14 cellular contexts compared by ENCODE assay signal in the genomic region with DNA sequence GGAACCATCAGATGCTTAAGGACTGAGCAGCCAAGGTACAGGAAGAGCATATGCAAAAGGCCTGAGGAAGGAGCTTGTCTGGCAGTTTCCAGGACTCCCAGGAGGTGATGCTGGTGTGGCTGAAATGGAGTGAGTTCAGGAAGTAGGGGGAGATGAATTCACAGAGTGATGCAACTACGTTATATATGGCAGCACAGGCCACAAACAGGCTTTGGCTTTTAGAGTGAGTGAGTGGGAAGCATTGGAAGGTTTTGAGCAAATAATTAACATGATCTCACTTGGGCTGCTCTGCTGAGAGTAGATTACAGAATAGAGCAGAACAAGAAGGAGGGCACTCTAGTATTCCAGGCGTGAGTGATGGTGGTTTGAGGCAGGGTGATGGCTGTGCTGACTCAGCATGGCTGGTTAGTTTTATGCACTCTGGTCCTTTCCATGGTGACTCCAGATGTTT. TPM values are rescaled to one million over a fixed set of nuclear protein-coding genes. Genes with fewer than 3 reads are reported as not detected.
DNase-seq lines count a peak whose midpoint lies in the region; ATAC-seq and TF ChIP-seq lines count a peak whose summit lies in the region.
"Had no signal": no experiment of that assay in that cellular context is flagged by ENCODE, and none has a peak within 500 bp of the region (broad histone marks: within the 10 kb centered on the region; RNA-seq: fewer than 3 reads in every experiment).

No MANE protein-coding gene starts in this region.

- DNase-seq in AML-193 (lab: John Stamatoyannopoulos, UW) (peak; percentile 67), HK-2 (ENCODE audit: unreplicated experiment) (peak; percentile 75), SJSA1 (ENCODE audit: low read depth in 1 of 2, low spot score in 2 of 2) (no peak), epithelial cell of proximal tubule (ENCODE audit: low read depth) (peak; percentile 73), middle frontal gyrus (ENCODE audit: extremely low spot score, low spot score) (no peak)
- no peak for DNase-seq in stimulated activated CD4-positive, alpha-beta T cell treated with anti-CD3 and anti-CD28 coated beads, Interleukin-4, amount 100 ng/mL, for 4 hours
- DNase-seq: GOT3, NCI-H1694 treated with DMSO at 0.1 percent for 48 hours, T-helper 2 cell had no signal

- peak; percentile 60 for TF ChIP-seq CTCF in epithelial cell of proximal tubule (conservative IDR thresholded peaks at IDR 0.05; ENCODE audit: low read depth, low read length)

- no peaks in the 10 kb centered on the region for H3K27me3 ChIP-seq in SJSA1 (replicated peaks)
- H3K27me3 ChIP-seq: BLaER1 had no signal

- ATAC-seq in GM18868 (IDR thresholded peaks at IDR 0.05; ENCODE audit: unreplicated experiment) (no peak), HG02852 (IDR thresholded peaks at IDR 0.05; ENCODE audit: unreplicated experiment) (no peak)
- ATAC-seq: stimulated activated effector memory CD8-positive, alpha-beta T cell treated with anti-CD3 and anti-CD28 coated beads, Interleukin-12 subunit alpha, Interleukin-12 subunit beta, amount 100 ng/mL, for 72 hours had no signal

- H3K4me1 ChIP-seq in SJSA1 (replicated peaks) = peaks cover 24% of the 10 kb centered on the region
- H3K4me1 ChIP-seq: parathyroid adenoma had no signal

- H3K4me3 ChIP-seq in SJSA1 (no peak overlapping the region), epithelial cell of proximal tubule (ENCODE audit: low read depth, low read length) (no peak overlapping the region)
- H3K4me3 ChIP-seq: BLaER1 had no signal

- H3K27ac ChIP-seq in SJSA1 = peak overlapping the region; percentile 93
- H3K27ac ChIP-seq: BLaER1, parathyroid adenoma had no signal

- H3K36me3 ChIP-seq in SJSA1 = peaks cover 44% of the 10 kb centered on the region

- no peaks in the 10 kb centered on the region for H3K9me3 ChIP-seq in SJSA1 (replicated peaks)
- H3K9me3 ChIP-seq: BLaER1 had no signal

RNA-seq across cellular contexts. Expression of a gene that starts 6.5 kb away (rescaled TPM):
- 17.4 and 20.0 TPM in 2 replicates for total RNA-seq in SJSA1 (2014; rRNA removed; shearing (Covaris generic))
- total RNA-seq in epithelial cell of proximal tubule = 7.1 and 12.1 TPM in 2 replicates

RNA-seq across cellular contexts. Expression of a gene that starts 12.7 kb away (rescaled TPM):
- 16.7 and 26.2 TPM in 2 replicates for total RNA-seq in SJSA1 (2014; rRNA removed; shearing (Covaris generic))
- 5.4 and 7.2 TPM in 2 replicates for total RNA-seq in epithelial cell of proximal tubule

RNA-seq across cellular contexts. Expression of a gene that starts 24.4 kb away (rescaled TPM):
- 46.4 and 57.7 TPM in 2 replicates for total RNA-seq in SJSA1 (2014; rRNA removed; shearing (Covaris generic))
- total RNA-seq in epithelial cell of proximal tubule = 14.3 and 15.0 TPM in 2 replicates

RNA-seq across cellular contexts. Expression of a gene that starts 50.9 kb away (rescaled TPM):
- total RNA-seq in SJSA1 (2014; rRNA removed; shearing (Covaris generic)) = 6.3 and 8.4 TPM in 2 replicates
- 0.86 and 1.1 TPM in 2 replicates for total RNA-seq in epithelial cell of proximal tubule

Comparison
In these comparisons a context has a peak if more than half of its experiments do, and no peak if none do; other contexts are left out.
1. DNase-seq: peak in AML-193 (2 of 2), HK-2 (single experiment) and epithelial cell of proximal tubule (single experiment); none in SJSA1 (0 of 2), middle frontal gyrus (single experiment) and stimulated activated CD4-positive, alpha-beta T cell treated with anti-CD3 and anti-CD28 coated beads, Interleukin-4, amount 100 ng/mL, for 4 hours (0 of 2).